ENCODE assay signal across 8 cellular contexts in genomic region chr22:41381329-41382097, GRCh38. TPM values are rescaled to one million over a fixed set of nuclear protein-coding genes. Genes with fewer than 3 reads are reported as not detected.
DNase-seq lines count a peak whose midpoint lies in the region; ATAC-seq, FAIRE-seq and TF ChIP-seq lines count a peak whose summit lies in the region.

Gene TEF, plus strand, starts transcription at chr22:41381942. Its CDS starts 103 bp downstream, at chr22:41382045.

- peak within 1 kb of the TSS; percentile 91 for H3K4me3 Mint-ChIP-seq in activated B cell treated with CpG ODN at 0.5 μM for 24 hours

- intact Hi-C loops in activated B cell treated with CpG ODN at 0.5 μM for 24 hours (cut with micrococcal nuclease): loop anchor here (1.0 to 5.0 kb wide), 12 partner anchors 63 to 617 kb away; partner anchors contain the start of genes DESI1, EP300, PHF5A and POLR3H

- CTCF ChIA-PET in activated B cell treated with CpG ODN at 0.5 μM for 24 hours (lab: Charles Lee): interaction anchor here (0.8 to 3.0 kb wide), 6 partner anchors 21 to 145 kb away, joined by 3 to 9 read pairs (median 4); partner anchors contain the start of gene RANGAP1

- H3K9me3 Mint-ChIP-seq in activated B cell treated with CpG ODN at 0.5 μM for 24 hours: no peaks in the 10 kb centered on the region

- H3K9me3 ChIP-seq in small intestine (ENCODE audit: control insufficient read depth, low read depth): no peaks in the 10 kb centered on the region

- no peaks in the 10 kb centered on the region for H3K36me3 ChIP-seq in small intestine (ENCODE audit: control insufficient read depth in 2 of 2, insufficient read depth in 2 of 2, low read length in 2 of 2)

- peaks cover 24% of the 10 kb centered on the region for H3K4me1 Mint-ChIP-seq in activated B cell treated with CpG ODN at 0.5 μM for 24 hours

- peaks cover 2% of the 10 kb centered on the region for H3K36me3 Mint-ChIP-seq in activated B cell treated with CpG ODN at 0.5 μM for 24 hours (ENCODE audit: low read depth)

- H3K27ac Mint-ChIP-seq in activated B cell treated with CpG ODN at 0.5 μM for 24 hours: peak within 1 kb of the TSS; percentile 98

- H3K27me3 ChIP-seq in small intestine (ENCODE audit: control insufficient read depth in 2 of 2, insufficient read depth in 2 of 2, low read length in 2 of 2): no peaks in the 10 kb centered on the region

- peak; percentile 54 for TF ChIP-seq POLR2A in GM18951 (IDR thresholded peaks at IDR 0.05; ENCODE audit: extremely low read depth, insufficient read depth, insufficient read length)

- H3K4me1 ChIP-seq in small intestine (ENCODE audit: control insufficient read depth in 2 of 2, insufficient read depth in 1 of 2, low read depth in 1 of 2, low read length in 1 of 2): no peaks in the 10 kb centered on the region

- WGBS in small intestine, 3 donors: 0% methylated on average over 57 to 84 of the region's 84 CpGs

- in situ Hi-C loops in GM18951 (cut with MboI; ENCODE audit: low sequenced_read_pairs, unreplicated experiment): no loop called here

- ATAC-seq in HG03196 (IDR thresholded peaks at IDR 0.05; ENCODE audit: unreplicated experiment) (peak; percentile 79), activated B cell treated with CpG ODN at 0.5 μM for 24 hours (ENCODE audit: low read depth) (peak; percentile 84)

- H3K27me3 Mint-ChIP-seq in activated B cell treated with CpG ODN at 0.5 μM for 24 hours: no peaks in the 10 kb centered on the region

- POLR2A ChIA-PET in activated B cell treated with CpG ODN at 0.5 μM for 24 hours (lab: Charles Lee): interaction anchor here (0.6 to 4.5 kb wide), 47 partner anchors 10 to 1982 kb away, joined by 3 to 72 read pairs (median 5); partner anchors contain the start of genes ACO2, ATF4, CCDC134 and DESI1

- peak within 1 kb of the TSS; percentile 100 for H3K27ac ChIP-seq in caudate nucleus (ENCODE audit: low read depth, low read length)
- peak within 1 kb of the TSS; percentile 97 to 100 for H3K27ac ChIP-seq in small intestine (ENCODE audit: low read depth in 1 of 2, low read length in 1 of 2)

- peak within 1 kb of the TSS; percentile 64 to 92 for H3K4me3 ChIP-seq in small intestine (ENCODE audit: low read depth in 1 of 2, low read length in 2 of 2)

- DNase-seq in AG08395 (ENCODE audit: low spot score) (peak; percentile 100), NCI-H226 (peak; percentile 82), activated B cell treated with CpG ODN at 0.5 μM for 24 hours (peak; percentile 95), caudate nucleus (lab: John Stamatoyannopoulos, UW) (peak; percentile 93 to 100 (median 99)), iPS-NIHi7 (ENCODE audit: extremely low spot score) (peak; percentile 100), small intestine (peak; percentile 99)

- FAIRE-seq in small intestine (lab: Jason Lieb, UNC): no peak

- TF ChIP-seq CTCF in activated B cell treated with CpG ODN at 0.5 μM for 24 hours (IDR thresholded peaks at IDR 0.05): no peak

RNA-seq across cellular contexts. Expression of gene TEF, which starts in this region (rescaled TPM):
- 5.1 and 5.2 TPM in 2 replicates for total RNA-seq in activated B cell treated with CpG ODN at 0.5 μM for 24 hours
- polyA plus RNA-seq in small intestine: 10 to 100 TPM in 2 of 3 donors, 1 to 10 TPM in 1; 7.2 to 11.8 (median 11.6) TPM

Comparison
In these comparisons a context has a peak if more than half of its experiments do, and no peak if none do; other contexts are left out.
1. Peak in every context shown above with its lines: DNase-seq, ATAC-seq, H3K4me3 ChIP-seq and H3K27ac ChIP-seq.